Comparison of ENCODE assay signal across 10 cellular contexts in the genomic region with DNA sequence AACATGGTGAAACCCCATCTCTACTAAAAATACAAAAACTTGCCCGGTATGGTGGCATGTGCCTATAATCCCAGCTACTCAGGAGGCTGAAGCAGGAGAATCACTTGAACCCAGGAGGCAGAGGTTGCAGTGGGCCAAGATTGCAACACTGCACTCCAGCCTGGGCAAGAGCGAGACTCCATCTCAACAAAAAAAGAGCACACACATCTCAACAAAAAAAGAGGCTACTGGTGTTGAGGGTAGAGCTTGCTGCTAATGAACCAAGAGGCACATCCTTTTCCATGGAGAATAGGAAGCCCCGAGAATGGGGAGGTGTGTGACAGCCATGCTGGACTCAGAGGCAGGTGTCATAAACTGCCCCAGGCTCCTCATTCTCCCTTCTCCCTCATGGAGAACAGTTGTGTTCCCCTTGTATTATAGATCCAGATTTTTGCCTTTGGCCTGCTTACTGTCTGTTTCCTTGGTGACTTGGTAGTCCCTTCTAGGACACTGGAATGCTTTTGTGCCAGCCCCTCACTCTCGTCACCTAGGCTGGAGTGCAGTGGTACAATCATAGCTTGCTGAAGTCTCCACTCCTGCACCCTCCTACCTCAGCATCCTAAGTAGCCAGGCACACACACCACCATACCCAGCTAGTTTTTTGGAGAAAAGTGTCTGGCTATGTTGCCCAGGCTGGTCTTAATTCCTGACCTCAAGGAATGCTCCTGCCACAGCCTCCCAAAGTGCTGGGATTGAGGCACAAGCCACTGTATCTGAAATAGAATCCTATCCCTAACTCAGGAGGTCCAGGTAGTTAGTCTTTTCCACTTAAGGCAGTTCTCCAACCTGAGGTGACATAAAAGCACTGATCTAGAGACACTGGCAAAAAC. TPM values are rescaled to one million over a fixed set of nuclear protein-coding genes. Genes with fewer than 3 reads are reported as not detected.
A peak's percentile ranks its signal among the peaks of the same experiment; 100 is the strongest.
DNase-seq lines count a peak whose midpoint lies in the region; ATAC-seq and TF ChIP-seq lines count a peak whose summit lies in the region.
"Had no signal": no experiment of that assay in that cellular context is flagged by ENCODE, and none has a peak within 500 bp of the region (broad histone marks: within the 10 kb centered on the region; RNA-seq: fewer than 3 reads in every experiment).

No MANE protein-coding gene starts in this region.

- H3K27ac Mint-ChIP-seq in CD4-positive, alpha-beta T cell: peak overlapping the region; percentile 71

- H3K27ac ChIP-seq in CD4-positive, alpha-beta T cell (ENCODE audit: low read depth, low read length): no peak overlapping the region
- H3K27ac ChIP-seq in caudate nucleus (ENCODE audit: low read depth, low read length): no peak overlapping the region

- H3K4me3 Mint-ChIP-seq in CD4-positive, alpha-beta T cell: no peak overlapping the region
- H3K4me3 Mint-ChIP-seq: naive thymus-derived CD8-positive, alpha-beta T cell had no signal

- intact Hi-C loops in CD4-positive, alpha-beta T cell (cut with DNase I, micrococcal nuclease): no loop called here

- POLR2A ChIA-PET in CD4-positive, alpha-beta T cell (lab: Charles Lee): no interaction called here

- H3K4me1 Mint-ChIP-seq in CD4-positive, alpha-beta T cell (ENCODE audit: low read depth): peaks cover 23% of the 10 kb centered on the region

- no peaks in the 10 kb centered on the region for H3K9me3 Mint-ChIP-seq in CD4-positive, alpha-beta T cell
- H3K9me3 Mint-ChIP-seq: naive thymus-derived CD8-positive, alpha-beta T cell had no signal

- H3K4me3 ChIP-seq in fibroblast of the aortic adventitia (ENCODE audit: low read depth, low read length): no peak overlapping the region

- TF ChIP-seq POLR2A in GM18505 (IDR thresholded peaks at IDR 0.05; ENCODE audit: borderline replicate concordance, extremely low read depth, insufficient read depth, insufficient read length) (peak; percentile 54), Raji (IDR thresholded peaks at IDR 0.05; ENCODE audit: insufficient read depth, low read depth, low read length) (peak; percentile 67)

- H3K27me3 Mint-ChIP-seq in CD4-positive, alpha-beta T cell: no peaks in the 10 kb centered on the region
- H3K27me3 Mint-ChIP-seq: naive thymus-derived CD8-positive, alpha-beta T cell had no signal

- peaks cover 93% of the 10 kb centered on the region for H3K36me3 Mint-ChIP-seq in CD4-positive, alpha-beta T cell (ENCODE audit: low read depth)

- ATAC-seq in CD4-positive, alpha-beta T cell (ENCODE audit: poor library complexity): no peak
- ATAC-seq in GM18505 (IDR thresholded peaks at IDR 0.05; ENCODE audit: unreplicated experiment) (no peak), GM19324 (IDR thresholded peaks at IDR 0.05; ENCODE audit: low FRiP score, unreplicated experiment) (no peak)
- ATAC-seq: naive thymus-derived CD8-positive, alpha-beta T cell had no signal

- TF ChIP-seq CTCF in CD4-positive, alpha-beta T cell (IDR thresholded peaks at IDR 0.05): no peak
- no peak for TF ChIP-seq CTCF in fibroblast of the aortic adventitia (IDR thresholded peaks at IDR 0.05; ENCODE audit: insufficient read depth, low read length)

- H3K27me3 ChIP-seq in CD4-positive, alpha-beta T cell (ENCODE audit: control insufficient read depth, insufficient read depth, low read length): no peaks in the 10 kb centered on the region

- H3K9me3 ChIP-seq in CD4-positive, alpha-beta T cell (ENCODE audit: control insufficient read depth, low read length): no peaks in the 10 kb centered on the region

- CTCF ChIA-PET in CD4-positive, alpha-beta T cell (lab: Charles Lee): interaction anchor here (0.6 kb wide), 1 partner anchor 142 kb away, joined by 3 read pairs; no protein-coding TSS in a partner anchor

- DNase-seq in CD4-positive, alpha-beta T cell: no peak
- DNase-seq in fibroblast of the aortic adventitia (ENCODE audit: low read depth) (peak; percentile 8), caudate nucleus (lab: John Stamatoyannopoulos, UW) (no peak), islet precursor cell (no peak), iPS-NIHi11 (ENCODE audit: low spot score) (no peak)
- DNase-seq: KG1; naive thymus-derived CD8-positive, alpha-beta T cell had no signal

RNA-seq across cellular contexts. Expression of a gene that starts 5.1 kb away (rescaled TPM):
- total RNA-seq in CD4-positive, alpha-beta T cell: 1,000 to 10,000 TPM; 1,884 to 1,993 TPM
- 511 and 2,619 TPM in 2 replicates for total RNA-seq in fibroblast of the aortic adventitia (ENCODE audit: low replicate concordance)

RNA-seq across cellular contexts. Expression of a gene that starts 5.2 kb away (rescaled TPM):
- 10 to 100 TPM; 11.4 to 16.0 TPM for total RNA-seq in CD4-positive, alpha-beta T cell
- 12.9 and 15.3 TPM in 2 replicates for total RNA-seq in fibroblast of the aortic adventitia (ENCODE audit: low replicate concordance)

RNA-seq across cellular contexts. Expression of a gene that starts 21.9 kb away (rescaled TPM):
- 1 to 10 TPM; 4.3 to 4.9 TPM for total RNA-seq in CD4-positive, alpha-beta T cell
- 10.2 and 21.0 TPM in 2 replicates for total RNA-seq in fibroblast of the aortic adventitia (ENCODE audit: low replicate concordance)

RNA-seq across cellular contexts. Expression of a gene that starts 49.1 kb away (rescaled TPM):
- total RNA-seq in CD4-positive, alpha-beta T cell: 1 to 10 TPM; 1.6 to 1.8 TPM
- total RNA-seq in fibroblast of the aortic adventitia (ENCODE audit: low replicate concordance): 5.5 TPM in 1 of 2 replicates, not detected in the other
